In genomic region chr15:77168211-77168610, GRCh38 we compare ENCODE assay signal across 22 cellular contexts.
A peak's percentile ranks its signal among the peaks of the same experiment; 100 is the strongest.
DNase-seq lines count a peak whose midpoint lies in the region; ATAC-seq and TF ChIP-seq lines count a peak whose summit lies in the region.
"Had no signal": no experiment of that assay in that cellular context is flagged by ENCODE, and none has a peak within 500 bp of the region (broad histone marks: within the 10 kb centered on the region; RNA-seq: fewer than 3 reads in every experiment).

No MANE protein-coding gene starts in this region.

- H3K27me3 Mint-ChIP-seq in chondrocyte (ENCODE audit: low read depth) (no peaks in the 10 kb centered on the region), osteocyte (ENCODE audit: unreplicated experiment) (no peaks in the 10 kb centered on the region)
- H3K27me3 Mint-ChIP-seq in activated CD8-positive, alpha-beta T cell treated with anti-CD3 and anti-CD28 coated beads for 36 hours, result no peaks in the 10 kb centered on the region
- H3K27me3 Mint-ChIP-seq: CD4-positive, alpha-beta T cell; CD8-positive, alpha-beta memory T cell had no signal

- H3K36me3 Mint-ChIP-seq in chondrocyte (ENCODE audit: low read depth) (peaks cover 5% of the 10 kb centered on the region), osteocyte (ENCODE audit: unreplicated experiment) (peaks cover 13% of the 10 kb centered on the region)
- H3K36me3 Mint-ChIP-seq in activated CD8-positive, alpha-beta T cell treated with anti-CD3 and anti-CD28 coated beads for 36 hours (ENCODE audit: low read depth), result no peaks in the 10 kb centered on the region
- H3K36me3 Mint-ChIP-seq: CD8-positive, alpha-beta memory T cell had no signal

- H3K4me1 Mint-ChIP-seq in chondrocyte (ENCODE audit: low read depth) (peaks cover 62% of the 10 kb centered on the region), osteocyte (ENCODE audit: unreplicated experiment) (peaks cover 25% of the 10 kb centered on the region)
- peaks cover 13% of the 10 kb centered on the region for H3K4me1 Mint-ChIP-seq in activated CD8-positive, alpha-beta T cell treated with anti-CD3 and anti-CD28 coated beads for 36 hours (ENCODE audit: low read depth)

- H3K4me3 Mint-ChIP-seq in chondrocyte (ENCODE audit: unreplicated experiment) (no peak overlapping the region), osteocyte (ENCODE audit: unreplicated experiment) (no peak overlapping the region)
- no peak overlapping the region for H3K4me3 Mint-ChIP-seq in activated CD8-positive, alpha-beta T cell treated with anti-CD3 and anti-CD28 coated beads for 36 hours
- H3K4me3 Mint-ChIP-seq: CD14-positive monocyte; CD4-positive, alpha-beta T cell; HFFc6 had no signal

- peak overlapping the region; percentile 79 for H3K27ac Mint-ChIP-seq in chondrocyte (ENCODE audit: unreplicated experiment)
- H3K27ac Mint-ChIP-seq in osteocyte (ENCODE audit: unreplicated experiment), result peak overlapping the region; percentile 38
- no peak overlapping the region for H3K27ac Mint-ChIP-seq in activated CD8-positive, alpha-beta T cell treated with anti-CD3 and anti-CD28 coated beads for 36 hours
- H3K27ac Mint-ChIP-seq: CD14-positive monocyte; CD4-positive, alpha-beta T cell; CD8-positive, alpha-beta memory T cell; HFFc6 had no signal

- TF ChIP-seq CTCF in astrocyte of the cerebellum (IDR thresholded peaks at IDR 0.05; ENCODE audit: low read depth, low read length, missing control alignments), result no peak
- TF ChIP-seq CTCF in chondrocyte (IDR thresholded peaks at IDR 0.05), result no peak
- no peak for TF ChIP-seq CTCF in osteocyte (IDR thresholded peaks at IDR 0.05)
- TF ChIP-seq CTCF in activated CD8-positive, alpha-beta T cell treated with anti-CD3 and anti-CD28 coated beads for 36 hours (IDR thresholded peaks at IDR 0.05), result no peak

- CTCF ChIA-PET in activated CD8-positive, alpha-beta T cell treated with anti-CD3 and anti-CD28 coated beads for 36 hours (lab: Charles Lee), result interaction anchor here (0.7 to 1.6 kb wide), 2 partner anchors 11 to 167 kb away, joined by 3 to 6 read pairs; no protein-coding TSS in a partner anchor

- no peak for ATAC-seq in activated CD8-positive, alpha-beta T cell treated with anti-CD3 and anti-CD28 coated beads for 36 hours
- ATAC-seq in HG02763 (IDR thresholded peaks at IDR 0.05; ENCODE audit: unreplicated experiment), result no peak
- ATAC-seq: A549 had no signal

- in situ Hi-C loops in astrocyte of the cerebellum (cut with HindIII; ENCODE audit: low sequenced_read_pairs), result no loop called here

- intact Hi-C loops in activated CD8-positive, alpha-beta T cell treated with anti-CD3 and anti-CD28 coated beads for 36 hours (cut with micrococcal nuclease), result no loop called here

- DNase-seq in NCI-H526 treated with DMSO at 0.1 percent for 48 hours (lab: John Stamatoyannopoulos, UW) (peak; percentile 68), NCI-H526 (lab: John Stamatoyannopoulos, UW) (no peak), astrocyte of the cerebellum (ENCODE audit: low read depth) (peak; percentile 50), chondrocyte (ENCODE audit: low spot score) (no peak), osteocyte (ENCODE audit: extremely low spot score, unreplicated experiment) (no peak), DMS79 treated with DMSO at 0.1 percent for 48 hours (lab: John Stamatoyannopoulos, UW) (no peak)
- no peak for DNase-seq in activated CD8-positive, alpha-beta T cell treated with anti-CD3 and anti-CD28 coated beads for 36 hours
- DNase-seq: ACHN; AML-193; BE2C; CD4-positive, alpha-beta T cell; CD8-positive, alpha-beta memory T cell; DMS 273 treated with DMSO at 0.1 percent for 48 hours; DMS79; GF-D8; GOT3; HFFc6 had no signal

- H3K9me3 Mint-ChIP-seq in chondrocyte (ENCODE audit: low read depth) (peaks cover 9% of the 10 kb centered on the region), osteocyte (ENCODE audit: unreplicated experiment) (no peaks in the 10 kb centered on the region)
- H3K9me3 Mint-ChIP-seq in activated CD8-positive, alpha-beta T cell treated with anti-CD3 and anti-CD28 coated beads for 36 hours, result no peaks in the 10 kb centered on the region
- H3K9me3 Mint-ChIP-seq: CD14-positive monocyte; CD4-positive, alpha-beta T cell; CD8-positive, alpha-beta memory T cell; HFFc6 had no signal

- POLR2A ChIA-PET in activated CD8-positive, alpha-beta T cell treated with anti-CD3 and anti-CD28 coated beads for 36 hours (lab: Charles Lee), result no interaction called here

- no peak overlapping the region for H3K4me3 ChIP-seq in astrocyte of the cerebellum (ENCODE audit: low read depth, low read length)
- H3K4me3 ChIP-seq: A549; BLaER1 treated with 17β-estradiol and CSF1 and Interleukin-3, amounts not matched to agents 10 nM and 100 nM; HAP-1 had no signal

Comparison
In these comparisons a context has a peak if more than half of its experiments do, and no peak if none do; other contexts are left out.
1. DNase-seq: peak in NCI-H526 treated with DMSO at 0.1 percent for 48 hours (single experiment) and astrocyte of the cerebellum (single experiment); none in NCI-H526 (0 of 2), chondrocyte (single experiment), osteocyte (single experiment), activated CD8-positive, alpha-beta T cell treated with anti-CD3 and anti-CD28 coated beads for 36 hours (single experiment) and DMS79 treated with DMSO at 0.1 percent for 48 hours (single experiment).